In genomic region chr19:3516675-3517207, GRCh38 we compare ENCODE assay signal across 7 cellular contexts. TPM values are rescaled to one million over a fixed set of nuclear protein-coding genes. Genes with fewer than 3 reads are reported as not detected.
DNase-seq lines count a peak whose midpoint lies in the region; ATAC-seq, FAIRE-seq and TF ChIP-seq lines count a peak whose summit lies in the region.

No MANE protein-coding gene starts in this region.

- H3K9me3 Mint-ChIP-seq in activated CD4-positive, alpha-beta memory T cell treated with anti-CD3 and anti-CD28 coated beads for 36 hours: no peaks in the 10 kb centered on the region

- no peaks in the 10 kb centered on the region for H3K27me3 Mint-ChIP-seq in activated CD4-positive, alpha-beta memory T cell treated with anti-CD3 and anti-CD28 coated beads for 36 hours

- H3K36me3 ChIP-seq in DOHH2 (ENCODE audit: control insufficient read depth, low read length) (peaks cover 16% of the 10 kb centered on the region; the same call in 1 of the 2 replicates), trophoblast cell (ENCODE audit: control insufficient read depth in 1 of 2, insufficient read depth in 2 of 2, low read length in 2 of 2) (peaks cover 51 to 55% of the 10 kb centered on the region in 2 experiments)

- no CpG with 5 or more reads among the region's 15 CpGs for WGBS in trophoblast cell (ENCODE audit: extremely low coverage, insufficient coverage, insufficient read length)

- H4K8ac ChIP-seq in trophoblast cell (ENCODE audit: low read depth, low read length): no peak overlapping the region

- no peak overlapping the region for H3K4me3 Mint-ChIP-seq in activated CD4-positive, alpha-beta memory T cell treated with anti-CD3 and anti-CD28 coated beads for 36 hours

- POLR2A ChIA-PET in activated CD4-positive, alpha-beta memory T cell treated with anti-CD3 and anti-CD28 coated beads for 36 hours (lab: Charles Lee): no interaction called here

- no peak overlapping the region for H4K12ac ChIP-seq in trophoblast cell (ENCODE audit: low read depth, low read length)

- peak overlapping the region; percentile 37 for H3K4ac ChIP-seq in trophoblast cell (ENCODE audit: low read depth, low read length)

- TF ChIP-seq CTCF in DOHH2 (IDR thresholded peaks at IDR 0.05; ENCODE audit: low read depth, low read length, poor library complexity, severe bottlenecking): no peak

- no peak for ATAC-seq in GM18498 (IDR thresholded peaks at IDR 0.05; ENCODE audit: unreplicated experiment)

- H3K4me2 ChIP-seq in DOHH2 (ENCODE audit: low read length) (peak overlapping the region; percentile 62), trophoblast cell (ENCODE audit: low read length) (no peak overlapping the region)

- peaks cover 29% of the 10 kb centered on the region for H3K4me1 Mint-ChIP-seq in activated CD4-positive, alpha-beta memory T cell treated with anti-CD3 and anti-CD28 coated beads for 36 hours (ENCODE audit: low read depth)

- H3K14ac ChIP-seq in trophoblast cell (ENCODE audit: low read length): no peak overlapping the region

- H3K4me3 ChIP-seq in DOHH2 (ENCODE audit: low read length) (peak overlapping the region; percentile 37), trophoblast cell (ENCODE audit: low read depth, low read length) (no peak overlapping the region)

- DNase-seq in NCI-H1417 (lab: John Stamatoyannopoulos, UW) (peak; percentile 23 to 96 (median 82)), trophoblast cell (no peak), occipital lobe (lab: John Stamatoyannopoulos, UW) (no peak), H54 (ENCODE audit: insufficient read length, low spot score) (no peak)
- peak; percentile 52 for DNase-seq in activated CD4-positive, alpha-beta memory T cell treated with anti-CD3 and anti-CD28 coated beads for 36 hours

- no peak overlapping the region for H2BK12ac ChIP-seq in trophoblast cell (ENCODE audit: low read length)

- TF ChIP-seq POLR2A in H54 (IDR thresholded peaks at IDR 0.05; ENCODE audit: low read depth, low read length): no peak

- intact Hi-C loops in activated CD4-positive, alpha-beta memory T cell treated with anti-CD3 and anti-CD28 coated beads for 36 hours (cut with micrococcal nuclease): no loop called here

- peak overlapping the region; percentile 51 for H3K27ac ChIP-seq in DOHH2 (ENCODE audit: low read depth, low read length)
- H3K27ac ChIP-seq in trophoblast cell (ENCODE audit: low read depth, low read length): no peak overlapping the region

- CTCF ChIA-PET in activated CD4-positive, alpha-beta memory T cell treated with anti-CD3 and anti-CD28 coated beads for 36 hours (lab: Charles Lee): no interaction called here

- FAIRE-seq in H54 (lab: Jason Lieb, UNC): no peak

- H2AFZ ChIP-seq in trophoblast cell (ENCODE audit: insufficient read depth, low read length, poor library complexity): peak overlapping the region; percentile 17

- H3K79me1 ChIP-seq in trophoblast cell (ENCODE audit: low read length): peaks cover 4% of the 10 kb centered on the region

- H3K79me2 ChIP-seq in DOHH2 (ENCODE audit: control insufficient read depth, low read length) (peaks cover 89% of the 10 kb centered on the region), trophoblast cell (ENCODE audit: control insufficient read depth, insufficient read depth, low read length, poor library complexity) (peaks cover 26% of the 10 kb centered on the region)

- H3K36me3 Mint-ChIP-seq in activated CD4-positive, alpha-beta memory T cell treated with anti-CD3 and anti-CD28 coated beads for 36 hours: no peaks in the 10 kb centered on the region

- H3K27me3 ChIP-seq in DOHH2 (ENCODE audit: control insufficient read depth, low read length) (no peaks in the 10 kb centered on the region), trophoblast cell (ENCODE audit: insufficient read depth, low read length) (no peaks in the 10 kb centered on the region)

- H3K4me1 ChIP-seq in DOHH2 (ENCODE audit: control insufficient read depth, low read length) (peaks cover 28% of the 10 kb centered on the region), trophoblast cell (ENCODE audit: control insufficient read depth in 1 of 2, insufficient read depth in 2 of 2, low read length in 2 of 2) (peaks cover 20 to 32% of the 10 kb centered on the region in 2 experiments)

- peaks cover 21% of the 10 kb centered on the region for H4K20me1 ChIP-seq in DOHH2 (ENCODE audit: control insufficient read depth, insufficient read depth, low read depth, low read length)

- H2AK5ac ChIP-seq in trophoblast cell (ENCODE audit: low read length): no peak overlapping the region

- no peak overlapping the region for H2BK5ac ChIP-seq in trophoblast cell (ENCODE audit: low read depth, low read length, poor library complexity)

- H3K23ac ChIP-seq in trophoblast cell (ENCODE audit: low read length): no peak overlapping the region

- H3K9me3 ChIP-seq in DOHH2 (ENCODE audit: control insufficient read depth, insufficient read depth, low read length): no peaks in the 10 kb centered on the region
- peaks cover 3% of the 10 kb centered on the region for H3K9me3 ChIP-seq in trophoblast cell (ENCODE audit: insufficient read depth, low read depth, low read length)

- H3K18ac ChIP-seq in trophoblast cell (ENCODE audit: low read length): no peak overlapping the region

- H4K91ac ChIP-seq in trophoblast cell (ENCODE audit: low read depth, low read length): no peak overlapping the region

- H2BK120ac ChIP-seq in trophoblast cell (ENCODE audit: insufficient read depth, low read length, poor library complexity): no peak overlapping the region

- H3F3A ChIP-seq in DOHH2 (ENCODE audit: control insufficient read depth, insufficient read depth): peaks cover 10% of the 10 kb centered on the region

- no peak overlapping the region for H3K9ac ChIP-seq in trophoblast cell (ENCODE audit: low read length)

- H3K27ac Mint-ChIP-seq in activated CD4-positive, alpha-beta memory T cell treated with anti-CD3 and anti-CD28 coated beads for 36 hours: no peak overlapping the region

- H3K9me2 ChIP-seq in DOHH2 (replicated peaks; ENCODE audit: control insufficient read depth, low read length): no peaks in the 10 kb centered on the region

RNA-seq across cellular contexts. Expression of gene FZR1, which starts 10.6 kb away (rescaled TPM):
- total RNA-seq in activated CD4-positive, alpha-beta memory T cell treated with anti-CD3 and anti-CD28 coated beads for 36 hours: 10 to 100 TPM; 43.5 to 46.9 TPM
- 47.0 and 52.8 TPM in 2 replicates for polyA plus RNA-seq in trophoblast cell (2013)
- 42.0 TPM for total RNA-seq in occipital lobe

RNA-seq across cellular contexts. Expression of gene DOHH, which starts 16.3 kb away (rescaled TPM):
- total RNA-seq in activated CD4-positive, alpha-beta memory T cell treated with anti-CD3 and anti-CD28 coated beads for 36 hours: 10 to 100 TPM; 15.0 to 17.0 TPM
- polyA plus RNA-seq in trophoblast cell (2013): 5.3 and 5.8 TPM in 2 replicates
- 10.6 TPM for total RNA-seq in occipital lobe

RNA-seq across cellular contexts. Expression of gene TEKTIP1, which starts 22.2 kb away (rescaled TPM):
- 1 to 10 TPM; 1.1 to 1.8 TPM for total RNA-seq in activated CD4-positive, alpha-beta memory T cell treated with anti-CD3 and anti-CD28 coated beads for 36 hours
- 0.21 TPM in 1 of 2 replicates, not detected in the other for polyA plus RNA-seq in trophoblast cell (2013)
- not detected for total RNA-seq in occipital lobe

RNA-seq across cellular contexts. Expression of gene SMIM44, which starts 33.5 kb away (rescaled TPM):
- total RNA-seq in activated CD4-positive, alpha-beta memory T cell treated with anti-CD3 and anti-CD28 coated beads for 36 hours: not detected
- polyA plus RNA-seq in trophoblast cell (2013): not detected in 2 replicates
- total RNA-seq in occipital lobe: not detected

RNA-seq across cellular contexts. Expression of gene SMIM24, which starts 36.4 kb away (rescaled TPM):
- total RNA-seq in activated CD4-positive, alpha-beta memory T cell treated with anti-CD3 and anti-CD28 coated beads for 36 hours: not detected
- polyA plus RNA-seq in trophoblast cell (2013): 0.39 and 0.47 TPM in 2 replicates
- not detected for total RNA-seq in occipital lobe

Comparison
In these comparisons a context has a peak if more than half of its experiments do, and no peak if none do; other contexts are left out.
1. DNase-seq: peak in NCI-H1417 (3 of 3) and activated CD4-positive, alpha-beta memory T cell treated with anti-CD3 and anti-CD28 coated beads for 36 hours (single experiment); none in trophoblast cell (0 of 2), occipital lobe (single experiment) and H54 (single experiment).